Comparison of ENCODE assay signal across 20 cellular contexts in the genomic region with DNA sequence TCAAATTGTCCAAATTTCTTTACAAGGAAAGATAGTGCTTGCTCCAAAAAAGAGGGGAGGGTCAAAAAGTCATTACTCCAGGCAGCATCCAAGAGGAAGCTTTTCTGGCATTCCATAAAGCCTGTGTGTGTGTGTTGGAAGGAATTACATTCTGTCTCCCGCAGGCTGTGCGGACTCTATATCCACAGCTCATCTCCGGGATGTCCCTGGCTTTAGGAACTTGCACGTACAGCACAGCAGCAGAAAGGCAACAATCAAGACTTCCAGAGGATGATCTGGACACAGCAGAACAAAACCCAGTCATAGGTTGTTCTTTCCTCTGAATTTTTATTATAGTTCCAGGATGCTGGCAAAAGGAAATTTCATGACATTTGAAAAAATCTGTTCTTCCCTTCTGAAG.
"Had no signal": no experiment of that assay in that cellular context is flagged by ENCODE, and none has a peak within 500 bp of the region (broad histone marks: within the 10 kb centered on the region; RNA-seq: fewer than 3 reads in every experiment).

No MANE protein-coding gene starts in this region.

- H3K4me1 ChIP-seq: adrenal gland, ascending aorta, foreskin keratinocyte had no signal

- H3K4me3 Mint-ChIP-seq: activated naive CD8-positive, alpha-beta T cell; endodermal cell; memory B cell; natural killer cell treated with Interleukin-12 subunit alpha and Interleukin-12 subunit beta and Interleukin-15 and Interleukin-18, amount 100 ng/mL, for 72 hours had no signal

- H3K36me3 ChIP-seq: adrenal gland, ascending aorta, WERI-Rb-1 had no signal

- H3K27ac Mint-ChIP-seq: activated naive CD8-positive, alpha-beta T cell; endodermal cell; memory B cell; natural killer cell treated with Interleukin-12 subunit alpha and Interleukin-12 subunit beta and Interleukin-15 and Interleukin-18, amount 100 ng/mL, for 72 hours had no signal

- H3K27ac ChIP-seq: adrenal gland, ascending aorta, foreskin keratinocyte, testis, WERI-Rb-1 had no signal

- H3K27me3 ChIP-seq: adrenal gland, ascending aorta, foreskin keratinocyte, heart left ventricle, testis had no signal

- H3K9me3 Mint-ChIP-seq: endodermal cell; memory B cell; natural killer cell treated with Interleukin-12 subunit alpha and Interleukin-12 subunit beta and Interleukin-15 and Interleukin-18, amount 100 ng/mL, for 72 hours had no signal

- H3K27me3 Mint-ChIP-seq: activated naive CD8-positive, alpha-beta T cell had no signal

- H3K4me3 ChIP-seq: adrenal gland, ascending aorta, heart left ventricle, testis had no signal

- H3K36me3 Mint-ChIP-seq: activated naive CD8-positive, alpha-beta T cell; memory B cell; natural killer cell treated with Interleukin-12 subunit alpha and Interleukin-12 subunit beta and Interleukin-15 and Interleukin-18, amount 100 ng/mL, for 72 hours had no signal

- ATAC-seq: activated CD4-positive, CD25-positive, alpha-beta regulatory T cell treated with anti-CD3 and anti-CD28 coated beads, Interleukin-2, amount 50 U/mL, for 24 hours; foreskin keratinocyte; natural killer cell treated with Interleukin-12 subunit alpha and Interleukin-12 subunit beta and Interleukin-15 and Interleukin-18, amount 100 ng/mL, for 72 hours had no signal

- DNase-seq: activated CD4-positive, alpha-beta T cell treated with anti-CD3 and anti-CD28 coated beads for 48 hours; activated CD4-positive, alpha-beta T cell treated with anti-CD3 and anti-CD28 coated beads, Interleukin-2, amount 50 U/mL, for 48 hours; activated CD8-positive, alpha-beta memory T cell treated with anti-CD3 and anti-CD28 coated beads for 24 hours; activated effector memory CD4-positive, alpha-beta T cell treated with Interleukin-2 at 50 U/mL for 16 hours; activated naive CD4-positive, alpha-beta T cell treated with Interleukin-2 at 50 U/mL for 16 hours; caudate nucleus; endodermal cell; foreskin keratinocyte; heart left ventricle; left ventricle myocardium superior; midbrain; stimulated activated naive CD4-positive, alpha-beta T cell treated with Interleukin-2 at 50 U/mL for 16 hours; testis; WERI-Rb-1 had no signal

- H3K9me3 ChIP-seq: adrenal gland, ascending aorta, heart left ventricle, testis had no signal

- H3K4me1 Mint-ChIP-seq: endodermal cell, memory B cell had no signal
